In the genomic region with DNA sequence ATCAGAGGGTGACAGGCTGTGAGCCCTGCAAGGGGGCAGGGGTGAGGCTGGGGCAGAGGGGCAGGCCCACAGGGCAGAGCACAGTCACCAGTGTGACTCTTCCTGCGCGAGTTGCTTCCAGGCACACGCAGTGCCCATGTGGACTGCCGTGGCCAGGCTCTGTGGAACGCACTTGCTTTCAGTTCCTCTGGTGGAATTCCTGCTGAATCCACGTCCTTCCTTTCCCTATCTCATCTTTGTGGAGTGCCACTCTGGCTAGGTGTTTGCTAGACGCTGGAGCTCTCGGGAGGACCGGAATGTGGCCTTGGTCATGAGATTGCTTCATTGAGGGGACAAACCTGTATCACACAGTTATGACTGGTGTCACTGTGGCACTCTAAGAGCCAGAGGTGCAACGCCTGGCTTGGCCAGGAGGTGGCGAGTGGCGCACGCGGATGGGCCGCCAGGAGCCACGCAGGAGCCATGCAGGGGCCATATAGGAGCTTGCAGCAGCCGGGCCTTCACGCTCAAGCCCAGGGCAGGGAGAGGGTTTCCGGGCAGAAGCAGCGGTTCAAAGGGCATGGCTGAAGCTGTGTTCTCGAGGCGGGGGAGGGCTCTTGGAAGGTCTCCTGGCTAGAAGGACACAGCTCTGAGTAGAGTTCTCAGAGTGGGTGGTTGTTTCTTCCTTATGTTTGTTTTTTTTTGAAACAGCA, we compare ENCODE assay signal across 8 cellular contexts. TPM values are rescaled to one million over a fixed set of nuclear protein-coding genes. Genes with fewer than 3 reads are reported as not detected.
DNase-seq lines count a peak whose midpoint lies in the region; ATAC-seq and TF ChIP-seq lines count a peak whose summit lies in the region.

No MANE protein-coding gene starts in this region.

- TF ChIP-seq CTCF in AG09309 (IDR thresholded peaks at IDR 0.05; ENCODE audit: control insufficient read depth, insufficient read depth, low read depth, low read length, missing control alignments), result peak; percentile 97
- peak; percentile 94 for TF ChIP-seq CTCF in lower lobe of right lung (IDR thresholded peaks at IDR 0.05)

- H3K4me3 ChIP-seq in AG09309 (ENCODE audit: control insufficient read depth, low read depth, low read length) (no peak overlapping the region), lower lobe of right lung (no peak overlapping the region)

- H3K4me1 ChIP-seq in lower lobe of right lung, result peaks cover 31% of the 10 kb centered on the region

- H3K9me3 ChIP-seq in lower lobe of right lung, result no peaks in the 10 kb centered on the region

- ATAC-seq in lower lobe of right lung (peak; percentile 84 to 85), HG02840 (IDR thresholded peaks at IDR 0.05; ENCODE audit: low FRiP score, unreplicated experiment) (no peak)

- H3K27ac ChIP-seq in lower lobe of right lung, result peak overlapping the region; percentile 56

- H3K27me3 ChIP-seq in lower lobe of right lung (ENCODE audit: low read depth), result no peaks in the 10 kb centered on the region

- H3K36me3 ChIP-seq in lower lobe of right lung, result peaks cover 75% of the 10 kb centered on the region

- intact Hi-C loops in lower lobe of right lung (cut with DNase I), result no loop called here

- DNase-seq in AG09309 (ENCODE audit: low read depth) (no peak), H4 (ENCODE audit: low spot score) (peak; percentile 63), NCI-H460 (ENCODE audit: extremely low read depth, low read depth) (peak; percentile 56), dermis blood vessel endothelial cell (peak; percentile 87), lower lobe of right lung (peak; percentile 85)
- peak; percentile 82 to 86 for DNase-seq in activated CD4-positive, alpha-beta T cell treated with anti-CD3 and anti-CD28 coated beads, Interleukin-2, amount 50 U/mL, for 48 hours
- DNase-seq in stimulated activated CD4-positive, alpha-beta T cell treated with anti-CD3 and anti-CD28 coated beads, TNF-alpha, amount 100 ng/mL, for 48 hours (ENCODE audit: low read depth in 3 of 3), result peak; percentile 60 to 68 (median 60)

RNA-seq across cellular contexts. Expression of a gene that starts 36.1 kb away (rescaled TPM):
- total RNA-seq in H4 (2014; rRNA removed; shearing (Covaris generic)), result 7.0 and 8.6 TPM in 2 replicates
- total RNA-seq in NCI-H460 (2014; rRNA removed; shearing (Covaris generic)), result 8.2 and 8.7 TPM in 2 replicates
- 4.5 and 5.3 TPM in 2 replicates for polyA plus RNA-seq in NCI-H460 (2014; cell fraction: nucleus; rRNA removed)
- total RNA-seq in dermis blood vessel endothelial cell, result 19.4 and 23.8 TPM in 2 replicates
- 34.1 TPM for total RNA-seq in lower lobe of right lung
